ENCODE assay signal across 16 cellular contexts in genomic region chr7:17099083-17099973, GRCh38.
A peak's percentile ranks its signal among the peaks of the same experiment; 100 is the strongest.
DNase-seq lines count a peak whose midpoint lies in the region; ATAC-seq, FAIRE-seq and TF ChIP-seq lines count a peak whose summit lies in the region.
"Had no signal": no experiment of that assay in that cellular context is flagged by ENCODE, and none has a peak within 500 bp of the region (broad histone marks: within the 10 kb centered on the region; RNA-seq: fewer than 3 reads in every experiment).

No MANE protein-coding gene starts in this region.

- H3K27ac Mint-ChIP-seq in endodermal cell, result no peak overlapping the region
- no peak overlapping the region for H3K27ac Mint-ChIP-seq in naive thymus-derived CD8-positive, alpha-beta T cell
- H3K27ac Mint-ChIP-seq: activated naive CD4-positive, alpha-beta T cell treated with anti-CD3 and anti-CD28 coated beads, Interleukin-2, amount 10 ng/mL, durations not matched to agents 7 days and 5 days had no signal

- H3K9me3 Mint-ChIP-seq in endodermal cell, result no peaks in the 10 kb centered on the region
- H3K9me3 Mint-ChIP-seq in naive thymus-derived CD8-positive, alpha-beta T cell, result no peaks in the 10 kb centered on the region

- H3K4me3 Mint-ChIP-seq in endodermal cell, result no peak overlapping the region
- H3K4me3 Mint-ChIP-seq in naive thymus-derived CD8-positive, alpha-beta T cell, result no peak overlapping the region
- H3K4me3 Mint-ChIP-seq: activated naive CD4-positive, alpha-beta T cell treated with anti-CD3 and anti-CD28 coated beads, Interleukin-2, amount 10 ng/mL, durations not matched to agents 7 days and 5 days had no signal

- peaks cover 9% of the 10 kb centered on the region for H3K4me1 Mint-ChIP-seq in endodermal cell
- H3K4me1 Mint-ChIP-seq in naive thymus-derived CD8-positive, alpha-beta T cell, result peaks cover 0 to 7% (median 1%) of the 10 kb centered on the region in 4 donors
- H3K4me1 Mint-ChIP-seq: activated naive CD4-positive, alpha-beta T cell treated with anti-CD3 and anti-CD28 coated beads, Interleukin-2, amount 10 ng/mL, durations not matched to agents 7 days and 5 days had no signal

- peaks cover 7% of the 10 kb centered on the region for H3K4me1 ChIP-seq in left ventricle myocardium inferior
- H3K4me1 ChIP-seq in breast epithelium, result no peaks in the 10 kb centered on the region
- H3K4me1 ChIP-seq in liver (ENCODE audit: control insufficient read depth in 4 of 4, insufficient read depth in 4 of 4, low read length in 3 of 4), result peaks cover 3 to 22% (median 10%) of the 10 kb centered on the region in 4 donors
- no peaks in the 10 kb centered on the region for H3K4me1 ChIP-seq in endodermal cell (ENCODE audit: control insufficient read depth, insufficient read depth, low read length)
- H3K4me1 ChIP-seq: testis had no signal

- H3K36me3 Mint-ChIP-seq in endodermal cell (ENCODE audit: low read depth), result no peaks in the 10 kb centered on the region
- H3K36me3 Mint-ChIP-seq in naive thymus-derived CD8-positive, alpha-beta T cell, result no peaks in the 10 kb centered on the region
- H3K36me3 Mint-ChIP-seq: activated naive CD4-positive, alpha-beta T cell treated with anti-CD3 and anti-CD28 coated beads, Interleukin-2, amount 10 ng/mL, durations not matched to agents 7 days and 5 days had no signal

- intact Hi-C loops in Right ventricle myocardium superior (cut with DNase I), result no loop called here
- intact Hi-C loops in left ventricle myocardium inferior (cut with micrococcal nuclease), result no loop called here
- intact Hi-C loops in breast epithelium (cut with DNase I; ENCODE audit: low total_unique reads), result no loop called here

- no peaks in the 10 kb centered on the region for H3K27me3 ChIP-seq in left ventricle myocardium inferior (ENCODE audit: low read depth)
- no peaks in the 10 kb centered on the region for H3K27me3 ChIP-seq in breast epithelium
- H3K27me3 ChIP-seq in liver (ENCODE audit: control insufficient read depth in 4 of 4, insufficient read depth in 4 of 4, low read length in 3 of 4), result no peaks in the 10 kb centered on the region
- H3K27me3 ChIP-seq in endodermal cell (ENCODE audit: control insufficient read depth, insufficient read depth, low read length, poor library complexity, severe bottlenecking), result no peaks in the 10 kb centered on the region
- H3K27me3 ChIP-seq: testis had no signal

- FAIRE-seq in urothelium cell line (lab: Jason Lieb, UNC), result no peak
- FAIRE-seq: A204.1 had no signal

- H3K9ac ChIP-seq in liver (ENCODE audit: low read depth in 1 of 2, low read length in 2 of 2) (peak overlapping the region; percentile 40 to 92), endodermal cell (ENCODE audit: extremely low read depth, low read length, poor library complexity, severe bottlenecking) (no peak overlapping the region)

- H3K4me3 ChIP-seq in left ventricle myocardium inferior (no peak overlapping the region), breast epithelium (peak overlapping the region in 1 of 3 donors; percentile 8), liver (ENCODE audit: low read depth in 1 of 3, low read length in 3 of 3) (peak overlapping the region in 2 of 3 donors; percentile 21 to 22), endodermal cell (ENCODE audit: low read length) (no peak overlapping the region)
- H3K4me3 ChIP-seq: testis had no signal

- ATAC-seq in Right ventricle myocardium superior (ENCODE audit: poor library complexity) (peak; percentile 82), HG03432 (IDR thresholded peaks at IDR 0.05; ENCODE audit: unreplicated experiment) (no peak)
- no peak for ATAC-seq in naive thymus-derived CD8-positive, alpha-beta T cell

- peaks cover 2% of the 10 kb centered on the region for H3K27me3 Mint-ChIP-seq in endodermal cell (ENCODE audit: insufficient read depth)
- H3K27me3 Mint-ChIP-seq in naive thymus-derived CD8-positive, alpha-beta T cell, result no peaks in the 10 kb centered on the region
- H3K27me3 Mint-ChIP-seq: activated naive CD4-positive, alpha-beta T cell treated with anti-CD3 and anti-CD28 coated beads, Interleukin-2, amount 10 ng/mL, durations not matched to agents 7 days and 5 days had no signal

- TF ChIP-seq RAD21 in liver (IDR thresholded peaks at IDR 0.05), result peak; percentile 51 to 58

- 33% methylated on average over 12 of the region's 12 CpGs for WGBS in liver
- 88 to 94% methylated on average over 8 to 11 of the region's 12 CpGs for WGBS in endodermal cell (ENCODE audit: insufficient coverage in 1 of 2, insufficient read length in 1 of 2), 2 experiments

- no peaks in the 10 kb centered on the region for H3K36me3 ChIP-seq in left ventricle myocardium inferior
- no peaks in the 10 kb centered on the region for H3K36me3 ChIP-seq in breast epithelium
- H3K36me3 ChIP-seq in liver (ENCODE audit: control insufficient read depth in 4 of 4, insufficient read depth in 3 of 4, low read depth in 1 of 4, low read length in 3 of 4), result peaks cover 0 to 2% (median 0%) of the 10 kb centered on the region in 4 donors
- H3K36me3 ChIP-seq in endodermal cell (ENCODE audit: control insufficient read depth, insufficient read depth, low read length), result no peaks in the 10 kb centered on the region

- peaks cover 14% of the 10 kb centered on the region for H3K9me3 ChIP-seq in left ventricle myocardium inferior (replicated peaks)
- peaks cover 0 to 7% of the 10 kb centered on the region in 2 donors for H3K9me3 ChIP-seq in breast epithelium
- H3K9me3 ChIP-seq in liver (ENCODE audit: control insufficient read depth in 4 of 4, low read length in 3 of 4), result peaks cover 0 to 7% (median 7%) of the 10 kb centered on the region in 4 donors
- peaks cover 12% of the 10 kb centered on the region for H3K9me3 ChIP-seq in endodermal cell (ENCODE audit: control insufficient read depth, low read length)
- H3K9me3 ChIP-seq: testis had no signal

- no peak for TF ChIP-seq CTCF in left ventricle myocardium inferior (IDR thresholded peaks at IDR 0.05; ENCODE audit: borderline replicate concordance)
- no peak for TF ChIP-seq CTCF in breast epithelium (IDR thresholded peaks at IDR 0.05)
- no peak for TF ChIP-seq CTCF in liver (IDR thresholded peaks at IDR 0.05; ENCODE audit: low read depth, low read length, missing input control)
- no peak for TF ChIP-seq CTCF in endodermal cell (conservative IDR thresholded peaks at IDR 0.05)

- H3K27ac ChIP-seq in left ventricle myocardium inferior (replicated peaks) (no peak overlapping the region), breast epithelium (peak overlapping the region; percentile 70 to 84), liver (ENCODE audit: low read depth in 1 of 2, low read length in 2 of 2) (peak overlapping the region; percentile 82 to 88), endodermal cell (ENCODE audit: low read depth, low read length) (no peak overlapping the region)
- H3K27ac ChIP-seq: testis had no signal

- TF ChIP-seq POLR2A in breast epithelium (IDR thresholded peaks at IDR 0.05), result no peak

- POLR2A ChIA-PET in naive thymus-derived CD8-positive, alpha-beta T cell (lab: Charles Lee), result no interaction called here

- no peak for DNase-seq in Right ventricle myocardium superior
- no peak for DNase-seq in left ventricle myocardium inferior
- DNase-seq in breast epithelium (ENCODE audit: low spot score in 2 of 2), result peak; percentile 53 to 88
- peak; percentile 59 for DNase-seq in urothelium cell line (ENCODE audit: low spot score)
- no peak for DNase-seq in endodermal cell
- no peak for DNase-seq in naive thymus-derived CD8-positive, alpha-beta T cell
- DNase-seq: activated CD4-positive, alpha-beta T cell treated with anti-CD3 and anti-CD28 coated beads, Interleukin-2, amount 50 U/mL, for 1 hour; activated naive CD4-positive, alpha-beta T cell treated with anti-CD3 and anti-CD28 coated beads, Interleukin-2, amount 10 ng/mL, durations not matched to agents 7 days and 5 days; DND-41; Karpas-422; occipital lobe; SW 1271; testis had no signal

TF ChIP-seq in liver, 16 proteins besides CTCF, POLR2A, EP300 and RAD21 (continues in another document):
- TF ChIP-seq FOXA1 (IDR thresholded peaks at IDR 0.05), result peak; percentile 22
- TF ChIP-seq EGR1 (IDR thresholded peaks at IDR 0.05; ENCODE audit: low read depth in 2 of 2), result peak in 1 of 2 donors; percentile 32
- TF ChIP-seq, protein P1, sequence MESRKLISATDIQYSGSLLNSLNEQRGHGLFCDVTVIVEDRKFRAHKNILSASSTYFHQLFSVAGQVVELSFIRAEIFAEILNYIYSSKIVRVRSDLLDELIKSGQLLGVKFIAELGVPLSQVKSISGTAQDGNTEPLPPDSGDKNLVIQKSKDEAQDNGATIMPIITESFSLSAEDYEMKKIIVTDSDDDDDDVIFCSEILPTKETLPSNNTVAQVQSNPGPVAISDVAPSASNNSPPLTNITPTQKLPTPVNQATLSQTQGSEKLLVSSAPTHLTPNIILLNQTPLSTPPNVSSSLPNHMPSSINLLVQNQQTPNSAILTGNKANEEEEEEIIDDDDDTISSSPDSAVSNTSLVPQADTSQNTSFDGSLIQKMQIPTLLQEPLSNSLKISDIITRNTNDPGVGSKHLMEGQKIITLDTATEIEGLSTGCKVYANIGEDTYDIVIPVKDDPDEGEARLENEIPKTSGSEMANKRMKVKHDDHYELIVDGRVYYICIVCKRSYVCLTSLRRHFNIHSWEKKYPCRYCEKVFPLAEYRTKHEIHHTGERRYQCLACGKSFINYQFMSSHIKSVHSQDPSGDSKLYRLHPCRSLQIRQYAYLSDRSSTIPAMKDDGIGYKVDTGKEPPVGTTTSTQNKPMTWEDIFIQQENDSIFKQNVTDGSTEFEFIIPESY (IDR thresholded peaks at IDR 0.05), result peak; percentile 87
- TF ChIP-seq HNF4G (IDR thresholded peaks at IDR 0.05), result peak; percentile 71
- peak; percentile 92 for TF ChIP-seq HNF4A (conservative IDR thresholded peaks at IDR 0.05)
- TF ChIP-seq GABPA (IDR thresholded peaks at IDR 0.05 in 1 of 2, conservative IDR thresholded peaks at IDR 0.05 in 1 of 2), result no peak
- peak; percentile 46 for TF ChIP-seq NR2F2 (IDR thresholded peaks at IDR 0.05)
- TF ChIP-seq YY1 (IDR thresholded peaks at IDR 0.05), result peak; percentile 89
- TF ChIP-seq MAX (IDR thresholded peaks at IDR 0.05), result peak; percentile 93
- TF ChIP-seq SP1 (IDR thresholded peaks at IDR 0.05), result peak; percentile 87

Comparison
In these comparisons a context has a peak if more than half of its experiments do, and no peak if none do; other contexts are left out.
1. DNase-seq: peak in breast epithelium (2 of 2) and urothelium cell line (single experiment); none in Right ventricle myocardium superior (single experiment), left ventricle myocardium inferior (single experiment), endodermal cell (single experiment) and naive thymus-derived CD8-positive, alpha-beta T cell (0 of 10).
2. H3K27ac ChIP-seq: peak in breast epithelium (2 of 2) and liver (2 of 2); none in left ventricle myocardium inferior (single experiment) and endodermal cell (single experiment).
3. H3K4me3 ChIP-seq: peak in liver (2 of 3); none in left ventricle myocardium inferior (single experiment) and endodermal cell (single experiment).